ENCODE assay signal across 8 cellular contexts in the genomic region with DNA sequence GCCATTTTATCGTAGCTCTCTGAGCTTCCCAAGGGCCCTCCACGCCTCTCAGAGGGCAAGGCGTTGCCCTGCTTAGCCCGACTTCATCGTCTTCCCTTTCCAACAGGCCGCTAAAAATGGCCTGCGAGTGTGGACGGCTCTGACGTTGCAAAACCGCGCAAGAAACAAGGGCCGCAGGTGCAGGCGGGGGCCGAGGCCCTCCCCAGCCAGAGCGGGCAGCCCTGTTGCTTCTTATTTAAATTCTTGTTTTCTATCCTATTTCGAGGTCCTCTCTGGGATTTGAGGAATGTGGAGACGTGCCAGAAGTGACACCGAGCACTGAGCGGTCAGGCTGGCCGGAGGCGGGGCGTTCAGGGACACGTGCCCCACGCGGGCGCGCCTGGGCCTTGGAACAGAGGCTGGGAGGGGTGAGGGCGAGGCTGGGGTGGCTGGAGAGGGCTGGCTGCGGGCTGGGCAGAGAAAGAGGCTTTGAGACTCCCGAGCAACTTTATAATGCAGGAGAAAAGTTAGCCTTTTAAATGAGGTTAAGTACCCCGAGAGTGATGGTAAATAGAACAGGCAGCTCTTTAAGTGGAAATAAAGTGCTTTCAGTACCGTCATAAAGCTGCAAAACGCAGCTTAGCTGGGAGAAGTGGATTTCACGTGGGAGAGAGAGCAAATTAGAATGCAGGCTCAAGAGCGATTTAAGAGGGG.
DNase-seq lines count a peak whose midpoint lies in the region; ATAC-seq, FAIRE-seq and TF ChIP-seq lines count a peak whose summit lies in the region.

No MANE protein-coding gene starts in this region.

- no peak for TF ChIP-seq POLR2A in GM12892 (IDR thresholded peaks at IDR 0.05; ENCODE audit: low read depth, low read length)

- ATAC-seq in GM21529 (IDR thresholded peaks at IDR 0.05; ENCODE audit: unreplicated experiment) (no peak), GM18520 (IDR thresholded peaks at IDR 0.05; ENCODE audit: unreplicated experiment) (no peak)

- H3K27me3 ChIP-seq in HUES6 (ENCODE audit: control insufficient read depth, insufficient read depth, low read length), result no peaks in the 10 kb centered on the region
- H3K27me3 ChIP-seq in iPS-20b (ENCODE audit: insufficient read depth, low read length), result peaks cover 5% of the 10 kb centered on the region; the same call in 1 of the 2 replicates
- H3K27me3 ChIP-seq in rectal smooth muscle tissue (ENCODE audit: control insufficient read depth, insufficient read depth, low read length), result no peaks in the 10 kb centered on the region

- peak overlapping the region; percentile 11 for H3K9ac ChIP-seq in HUES6 (ENCODE audit: low read length)
- H3K9ac ChIP-seq in iPS-20b (ENCODE audit: low read depth, low read length), result no peak overlapping the region
- H3K9ac ChIP-seq in rectal smooth muscle tissue (ENCODE audit: low read length), result no peak overlapping the region

- DNase-seq in NCI-H146 (lab: John Stamatoyannopoulos, UW) (no peak), GM12892 (ENCODE audit: insufficient read length) (no peak)

- no peaks in the 10 kb centered on the region for H3K36me3 ChIP-seq in HUES6 (ENCODE audit: control insufficient read depth, insufficient read depth, low read length)
- no peaks in the 10 kb centered on the region for H3K36me3 ChIP-seq in iPS-20b (ENCODE audit: insufficient read depth, low read depth, low read length)
- H3K36me3 ChIP-seq in rectal smooth muscle tissue (ENCODE audit: control insufficient read depth, insufficient read depth, low read length), result no peaks in the 10 kb centered on the region

- TF ChIP-seq CTCF in brain (conservative IDR thresholded peaks at IDR 0.05), result no peak

- H3K4me3 ChIP-seq in HUES6 (ENCODE audit: low read depth, low read length) (no peak overlapping the region), iPS-20b (ENCODE audit: low read length) (peak overlapping the region; percentile 21; the same call in 1 of the 2 replicates), rectal smooth muscle tissue (ENCODE audit: low read length) (peak overlapping the region; percentile 45)

- no peak overlapping the region for H3K27ac ChIP-seq in HUES6 (ENCODE audit: low read depth, low read length)
- no peak overlapping the region for H3K27ac ChIP-seq in iPS-20b (ENCODE audit: low read length)
- H3K27ac ChIP-seq in rectal smooth muscle tissue (ENCODE audit: low read depth, low read length), result peak overlapping the region; percentile 46

- peaks cover 4% of the 10 kb centered on the region for H3K27me3 Mint-ChIP-seq in brain

- FAIRE-seq in GM12892 (lab: Jason Lieb, UNC), result no peak

- H3K4me1 ChIP-seq in HUES6 (ENCODE audit: control insufficient read depth, insufficient read depth, low read length) (peaks cover 23% of the 10 kb centered on the region), iPS-20b (ENCODE audit: insufficient read depth, low read length) (peaks cover 5% of the 10 kb centered on the region; the same call in 1 of the 2 replicates), rectal smooth muscle tissue (ENCODE audit: control insufficient read depth, insufficient read depth, low read length) (peaks cover 21% of the 10 kb centered on the region)

- peaks cover 40% of the 10 kb centered on the region for H3K4me1 Mint-ChIP-seq in brain

- H3K4me3 Mint-ChIP-seq in brain, result peak overlapping the region; percentile 57 to 75 (median 66)

- H3K9me3 Mint-ChIP-seq in brain, result peaks cover 3 to 16% (median 9%) of the 10 kb centered on the region in 5 experiments

- peak overlapping the region in 4 of 5 experiments; percentile 44 to 93 (median 73) for H3K27ac Mint-ChIP-seq in brain

- H3K9me3 ChIP-seq in HUES6 (ENCODE audit: control insufficient read depth, insufficient read depth, low read depth, low read length) (peaks cover 9% of the 10 kb centered on the region; the same call in 1 of the 2 replicates), iPS-20b (ENCODE audit: insufficient read depth, low read depth, low read length) (peaks cover 5% of the 10 kb centered on the region; the same call in 1 of the 2 replicates)

- no peaks in the 10 kb centered on the region for H3K36me3 Mint-ChIP-seq in brain
